Comparison of ENCODE assay signal across 17 cellular contexts in genomic region chr11:64934765-64935633, GRCh38. TPM values are rescaled to one million over a fixed set of nuclear protein-coding genes. Genes with fewer than 3 reads are reported as not detected.
DNase-seq lines count a peak whose midpoint lies in the region; ATAC-seq and TF ChIP-seq lines count a peak whose summit lies in the region.
"Had no signal": no experiment of that assay in that cellular context is flagged by ENCODE, and none has a peak within 500 bp of the region (broad histone marks: within the 10 kb centered on the region; RNA-seq: fewer than 3 reads in every experiment).

No MANE protein-coding gene starts in this region.

- DNase-seq in GM13976 (ENCODE audit: low spot score): peak; percentile 16
- no peak for DNase-seq in PC-3
- peak; percentile 45 for DNase-seq in epithelial cell of esophagus (ENCODE audit: low read depth)
- DNase-seq in neural progenitor cell (ENCODE audit: low spot score): no peak
- no peak for DNase-seq in iPS-NIHi7 (ENCODE audit: extremely low spot score)
- DNase-seq in MG63: no peak
- DNase-seq in NCI-H510A (lab: John Stamatoyannopoulos, UW): no peak
- no peak for DNase-seq in activated naive CD4-positive, alpha-beta T cell treated with anti-CD3 and anti-CD28 coated beads for 36 hours
- DNase-seq: activated CD4-positive, alpha-beta T cell treated with anti-CD3 and anti-CD28 coated beads, Interleukin-2, amount 10 ng/mL, durations not matched to agents 7 days and 5 days; activated naive CD8-positive, alpha-beta T cell treated with anti-CD3 and anti-CD28 coated beads for 36 hours; CD8-positive, alpha-beta memory T cell; effector memory CD8-positive, alpha-beta T cell; naive B cell had no signal

- H3K36me3 ChIP-seq in PC-3 (ENCODE audit: low read depth, low read length) (peaks cover 10% of the 10 kb centered on the region), neural progenitor cell (no peaks in the 10 kb centered on the region), MG63 (peaks cover 4% of the 10 kb centered on the region)

- intact Hi-C loops in PC-3 (cut with micrococcal nuclease): no loop called here
- intact Hi-C loops in activated naive CD4-positive, alpha-beta T cell treated with anti-CD3 and anti-CD28 coated beads for 36 hours (cut with micrococcal nuclease): no loop called here

- H3K27ac ChIP-seq in PC-3 (ENCODE audit: low read length): no peak overlapping the region
- no peak overlapping the region for H3K27ac ChIP-seq in neural progenitor cell
- H3K27ac ChIP-seq: PC-9 had no signal

- in situ Hi-C loops in GM13976 (cut with MboI; ENCODE audit: low sequenced_read_pairs, unreplicated experiment): no loop called here

- no peaks in the 10 kb centered on the region for H3F3A ChIP-seq in PC-3 (ENCODE audit: low read length, unreplicated experiment)
- H3F3A ChIP-seq in neural progenitor cell (ENCODE audit: low read depth): peaks cover 13% of the 10 kb centered on the region

- H3K27me3 ChIP-seq in PC-3 (ENCODE audit: low read length) (no peaks in the 10 kb centered on the region), neural progenitor cell (no peaks in the 10 kb centered on the region), MG63 (no peaks in the 10 kb centered on the region)

- POLR2A ChIA-PET in PC-3 (lab: Charles Lee; ENCODE audit: unreplicated experiment): interaction anchor here (0.6 to 0.7 kb wide), 2 partner anchors 95 to 229 kb away, joined by 3 read pairs; no protein-coding TSS in a partner anchor

- H3K79me2 ChIP-seq in PC-3 (ENCODE audit: low read length) (no peaks in the 10 kb centered on the region), neural progenitor cell (ENCODE audit: low read depth) (no peaks in the 10 kb centered on the region)

- CTCF ChIA-PET in PC-3 (lab: Charles Lee): interaction anchor here (0.7 kb wide), 1 partner anchor 23 kb away, joined by 3 read pairs; no protein-coding TSS in a partner anchor
- CTCF ChIA-PET in activated naive CD4-positive, alpha-beta T cell treated with anti-CD3 and anti-CD28 coated beads for 36 hours (lab: Charles Lee): interaction anchor here (0.5 to 0.6 kb wide), 2 partner anchors 55 to 292 kb away, joined by 3 to 4 read pairs; no protein-coding TSS in a partner anchor

- no peaks in the 10 kb centered on the region for H4K20me1 ChIP-seq in PC-3 (ENCODE audit: low read length)
- no peaks in the 10 kb centered on the region for H4K20me1 ChIP-seq in neural progenitor cell (ENCODE audit: low read depth)

- peaks cover 7% of the 10 kb centered on the region for H3K27me3 Mint-ChIP-seq in neural progenitor cell (ENCODE audit: insufficient read depth, low read depth)
- no peaks in the 10 kb centered on the region for H3K27me3 Mint-ChIP-seq in activated naive CD4-positive, alpha-beta T cell treated with anti-CD3 and anti-CD28 coated beads for 36 hours (ENCODE audit: low read depth)
- H3K27me3 Mint-ChIP-seq: activated naive CD8-positive, alpha-beta T cell treated with anti-CD3 and anti-CD28 coated beads for 36 hours had no signal

- H3K9me3 Mint-ChIP-seq in neural progenitor cell: no peaks in the 10 kb centered on the region
- H3K9me3 Mint-ChIP-seq in activated naive CD4-positive, alpha-beta T cell treated with anti-CD3 and anti-CD28 coated beads for 36 hours: no peaks in the 10 kb centered on the region
- H3K9me3 Mint-ChIP-seq: activated CD4-positive, alpha-beta T cell treated with anti-CD3 and anti-CD28 coated beads, Interleukin-2, amount 10 ng/mL, durations not matched to agents 7 days and 5 days; activated naive CD8-positive, alpha-beta T cell treated with anti-CD3 and anti-CD28 coated beads for 36 hours; CD8-positive, alpha-beta memory T cell; effector memory CD8-positive, alpha-beta T cell; naive B cell had no signal

- no peak overlapping the region for H3K4me2 ChIP-seq in PC-3 (ENCODE audit: low read length)
- peak overlapping the region; percentile 65 for H3K4me2 ChIP-seq in neural progenitor cell
- H3K4me2 ChIP-seq: PC-9 had no signal

- H3K4me1 Mint-ChIP-seq in neural progenitor cell: peaks cover 27% of the 10 kb centered on the region
- no peaks in the 10 kb centered on the region for H3K4me1 Mint-ChIP-seq in activated naive CD4-positive, alpha-beta T cell treated with anti-CD3 and anti-CD28 coated beads for 36 hours (ENCODE audit: low read depth)
- H3K4me1 Mint-ChIP-seq: activated CD4-positive, alpha-beta T cell treated with anti-CD3 and anti-CD28 coated beads, Interleukin-2, amount 10 ng/mL, durations not matched to agents 7 days and 5 days; activated naive CD8-positive, alpha-beta T cell treated with anti-CD3 and anti-CD28 coated beads for 36 hours; CD8-positive, alpha-beta memory T cell; naive B cell had no signal

- no TSS peak for BruUV-seq in PC-3 (replicated peaks; lab: Mats Ljungman, UMichigan)

- no peak overlapping the region for H3K27ac Mint-ChIP-seq in neural progenitor cell
- H3K27ac Mint-ChIP-seq in activated naive CD4-positive, alpha-beta T cell treated with anti-CD3 and anti-CD28 coated beads for 36 hours: no peak overlapping the region
- H3K27ac Mint-ChIP-seq: activated CD4-positive, alpha-beta T cell treated with anti-CD3 and anti-CD28 coated beads, Interleukin-2, amount 10 ng/mL, durations not matched to agents 7 days and 5 days; activated naive CD8-positive, alpha-beta T cell treated with anti-CD3 and anti-CD28 coated beads for 36 hours had no signal

- H3K9ac ChIP-seq in PC-3 (ENCODE audit: low read length) (no peak overlapping the region), neural progenitor cell (no peak overlapping the region)

- peaks cover 5% of the 10 kb centered on the region for H3K36me3 Mint-ChIP-seq in neural progenitor cell
- no peaks in the 10 kb centered on the region for H3K36me3 Mint-ChIP-seq in activated naive CD4-positive, alpha-beta T cell treated with anti-CD3 and anti-CD28 coated beads for 36 hours (ENCODE audit: low read depth)
- H3K36me3 Mint-ChIP-seq: activated naive CD8-positive, alpha-beta T cell treated with anti-CD3 and anti-CD28 coated beads for 36 hours had no signal

- no peak overlapping the region for H3K4me3 Mint-ChIP-seq in neural progenitor cell
- H3K4me3 Mint-ChIP-seq in activated naive CD4-positive, alpha-beta T cell treated with anti-CD3 and anti-CD28 coated beads for 36 hours: no peak overlapping the region
- H3K4me3 Mint-ChIP-seq: activated CD4-positive, alpha-beta T cell treated with anti-CD3 and anti-CD28 coated beads, Interleukin-2, amount 10 ng/mL, durations not matched to agents 7 days and 5 days; activated naive CD8-positive, alpha-beta T cell treated with anti-CD3 and anti-CD28 coated beads for 36 hours; CD8-positive, alpha-beta memory T cell; effector memory CD8-positive, alpha-beta T cell; naive B cell had no signal

- TF ChIP-seq CTCF in GM13976 (IDR thresholded peaks at IDR 0.05; ENCODE audit: borderline replicate concordance, control extremely low read depth, extremely low read depth, insufficient read depth, missing control alignments): no peak
- TF ChIP-seq CTCF in PC-3 (conservative IDR thresholded peaks at IDR 0.05; ENCODE audit: low read depth, low read length): no peak
- TF ChIP-seq CTCF in epithelial cell of esophagus (IDR thresholded peaks at IDR 0.05; ENCODE audit: insufficient read depth, low read depth, low read length, missing control alignments): no peak
- no peak for TF ChIP-seq CTCF in neural progenitor cell (IDR thresholded peaks at IDR 0.05)

- H3K9me3 ChIP-seq in PC-3 (ENCODE audit: low read length) (no peaks in the 10 kb centered on the region), neural progenitor cell (ENCODE audit: low read depth) (no peaks in the 10 kb centered on the region), MG63 (no peaks in the 10 kb centered on the region)

- H2AFZ ChIP-seq in PC-3 (ENCODE audit: low read length) (no peak overlapping the region), neural progenitor cell (replicated peaks) (peak overlapping the region; percentile 50)
- H2AFZ ChIP-seq: PC-9 had no signal

- ATAC-seq in PC-3: peak; percentile 31; the same call in 1 of the 2 replicates
- ATAC-seq: effector memory CD8-positive, alpha-beta T cell had no signal

- H3K9me2 ChIP-seq in PC-3 (replicated peaks; ENCODE audit: low read length): no peaks in the 10 kb centered on the region

- H3K4me3 ChIP-seq in PC-3 (ENCODE audit: low read length): no peak overlapping the region
- no peak overlapping the region for H3K4me3 ChIP-seq in epithelial cell of esophagus (ENCODE audit: low read length)
- H3K4me3 ChIP-seq in neural progenitor cell: no peak overlapping the region
- H3K4me3 ChIP-seq in MG63: no peak overlapping the region
- H3K4me3 ChIP-seq: PC-9 had no signal

- H3K4me1 ChIP-seq in PC-3 (ENCODE audit: insufficient read depth, low read length) (no peaks in the 10 kb centered on the region), neural progenitor cell (peaks cover 13% of the 10 kb centered on the region)

RNA-seq across cellular contexts. Expression of gene GPHA2, which starts 0.7 kb away (rescaled TPM):
- total RNA-seq in PC-3 (2014; rRNA removed): not detected in 2 replicates
- total RNA-seq in neural progenitor cell (ENCODE audit: low replicate concordance): 1.5 TPM in 1 of 2 replicates, not detected in the other
- not detected in 2 replicates for total RNA-seq in MG63 (2014; rRNA removed; shearing (Covaris generic); ENCODE audit: low replicate concordance)
- total RNA-seq in activated naive CD4-positive, alpha-beta T cell treated with anti-CD3 and anti-CD28 coated beads for 36 hours: not detected
- total RNA-seq: activated CD4-positive, alpha-beta T cell treated with anti-CD3 and anti-CD28 coated beads, Interleukin-2, amount 10 ng/mL, durations not matched to agents 7 days and 5 days; activated naive CD8-positive, alpha-beta T cell treated with anti-CD3 and anti-CD28 coated beads for 36 hours; CD8-positive, alpha-beta memory T cell; liver; NCI-H460; subcutaneous adipose tissue had no signal

RNA-seq across cellular contexts. Expression of gene PPP2R5B, which starts 10.5 kb away (rescaled TPM):
- 24.9 and 31.3 TPM in 2 replicates for total RNA-seq in PC-3 (2014; rRNA removed)
- total RNA-seq in neural progenitor cell (ENCODE audit: low replicate concordance): 5.7 and 11.3 TPM in 2 replicates
- 5.4 and 8.8 TPM in 2 replicates for total RNA-seq in MG63 (2014; rRNA removed; shearing (Covaris generic); ENCODE audit: low replicate concordance)
- total RNA-seq in activated naive CD4-positive, alpha-beta T cell treated with anti-CD3 and anti-CD28 coated beads for 36 hours: 1 to 10 TPM; 3.3 to 4.6 TPM

RNA-seq across cellular contexts. Expression of gene ATG2A, which starts 18.0 kb away (rescaled TPM):
- total RNA-seq in PC-3 (2014; rRNA removed): 45.6 and 51.4 TPM in 2 replicates
- 4.4 and 16.6 TPM in 2 replicates for total RNA-seq in neural progenitor cell (ENCODE audit: low replicate concordance)
- 4.6 and 18.6 TPM in 2 replicates for total RNA-seq in MG63 (2014; rRNA removed; shearing (Covaris generic); ENCODE audit: low replicate concordance)
- 10 to 100 TPM; 15.1 to 16.3 TPM for total RNA-seq in activated naive CD4-positive, alpha-beta T cell treated with anti-CD3 and anti-CD28 coated beads for 36 hours

RNA-seq across cellular contexts. Expression of gene MAJIN, which starts 36.9 kb away (rescaled TPM):
- total RNA-seq in PC-3 (2014; rRNA removed) (not detected in 2 replicates), neural progenitor cell (ENCODE audit: low replicate concordance) (0.06 TPM in 1 of 2 replicates, not detected in the other)
- total RNA-seq in MG63 (2014; rRNA removed; shearing (Covaris generic); ENCODE audit: low replicate concordance): not detected in 2 replicates
- under 1 TPM; 0.29 to 0.37 TPM for total RNA-seq in activated naive CD4-positive, alpha-beta T cell treated with anti-CD3 and anti-CD28 coated beads for 36 hours
- total RNA-seq: CD8-positive, alpha-beta memory T cell; liver; NCI-H460; subcutaneous adipose tissue had no signal

RNA-seq across cellular contexts. Expression of gene EHD1, which starts 56.6 kb away (rescaled TPM):
- total RNA-seq in PC-3 (2014; rRNA removed): 340 and 370 TPM in 2 replicates
- 19.8 and 39.7 TPM in 2 replicates for total RNA-seq in neural progenitor cell (ENCODE audit: low replicate concordance)
- total RNA-seq in MG63 (2014; rRNA removed; shearing (Covaris generic); ENCODE audit: low replicate concordance): 62.9 and 64.8 TPM in 2 replicates
- 100 to 1,000 TPM; 124 to 132 TPM for total RNA-seq in activated naive CD4-positive, alpha-beta T cell treated with anti-CD3 and anti-CD28 coated beads for 36 hours

Comparison
In these comparisons a context has a peak if more than half of its experiments do, and no peak if none do; other contexts are left out.
1. DNase-seq: peak in GM13976 (single experiment) and epithelial cell of esophagus (single experiment); none in PC-3 (single experiment), neural progenitor cell (single experiment), iPS-NIHi7 (single experiment), MG63 (single experiment), NCI-H510A (single experiment) and activated naive CD4-positive, alpha-beta T cell treated with anti-CD3 and anti-CD28 coated beads for 36 hours (single experiment).